ENCODE assay signal across 1 cellular context in genomic region chr6:104887350-104887749, GRCh38.
TF ChIP-seq lines count a peak whose summit lies in the region.

No MANE protein-coding gene starts in this region.

TF ChIP-seq in K562, 482 proteins besides CTCF, POLR2A, EP300 and RAD21 (continues in another document):
- TF ChIP-seq CBFB (CRISPR knock-in tag; IDR thresholded peaks at IDR 0.05) (no peak), FOXJ2 (tag; IDR thresholded peaks at IDR 0.05) (no peak), RBM25 (IDR thresholded peaks at IDR 0.05; ENCODE audit: low read depth, low read length, severe bottlenecking) (no peak), POLR2AphosphoS2 (IDR thresholded peaks at IDR 0.05; ENCODE audit: low read length) (no peak), MAFK (IDR thresholded peaks at IDR 0.05; ENCODE audit: low read length) (no peak), ATF3 (IDR thresholded peaks at IDR 0.05) (no peak), ATF3 (CRISPR knock-in tag; conservative IDR thresholded peaks at IDR 0.05) (no peak), ZNF165 (CRISPR knock-in tag; IDR thresholded peaks at IDR 0.05; ENCODE audit: borderline replicate concordance) (no peak), ZNF384 (IDR thresholded peaks at IDR 0.05; ENCODE audit: low read depth, low read length) (no peak), ZNF780A (CRISPR knock-in tag; IDR thresholded peaks at IDR 0.05) (no peak), IRF9 (tag; IDR thresholded peaks at IDR 0.05) (no peak), SAP30 (IDR thresholded peaks at IDR 0.05; ENCODE audit: borderline replicate concordance, insufficient read depth, low read depth, low read length, poor library complexity, severe bottlenecking) (peak; percentile 32), PHF8 (IDR thresholded peaks at IDR 0.05; ENCODE audit: borderline replicate concordance, low read length) (no peak), ERF (CRISPR knock-in tag; IDR thresholded peaks at IDR 0.05) (no peak), CBX3 (IDR thresholded peaks at IDR 0.05; ENCODE audit: borderline replicate concordance in 1 of 2, low read length in 2 of 2) (peak in 1 of 2 experiments; percentile 77; a peak in 1 of 3 replicates), CTBP1 (IDR thresholded peaks at IDR 0.05; ENCODE audit: borderline replicate concordance) (no peak), CHD1 (IDR thresholded peaks at IDR 0.05; ENCODE audit: low read length) (no peak), TSC22D4 (tag; IDR thresholded peaks at IDR 0.05) (no peak), ZC3H8 (IDR thresholded peaks at IDR 0.05) (no peak), L3MBTL2 (IDR thresholded peaks at IDR 0.05) (0 out of 2 replicates have a peak, but pooled peaks have one; percentile 22), RBBP5 (IDR thresholded peaks at IDR 0.05; ENCODE audit: borderline replicate concordance, insufficient read depth, low read length, poor library complexity, severe bottlenecking) (no peak), PCBP2 (IDR thresholded peaks at IDR 0.05; ENCODE audit: low read depth, low read length, poor library complexity, severe bottlenecking) (no peak), HMG20A (CRISPR knock-in tag; conservative IDR thresholded peaks at IDR 0.05) (no peak), ZKSCAN1 (IDR thresholded peaks at IDR 0.05; ENCODE audit: low read depth, low read length) (no peak), HDGF (IDR thresholded peaks at IDR 0.05) (no peak), RAD51 (IDR thresholded peaks at IDR 0.05; ENCODE audit: borderline replicate concordance, low read depth) (no peak), ZNF398 (CRISPR knock-in tag; IDR thresholded peaks at IDR 0.05) (no peak), PURB (CRISPR knock-in tag; IDR thresholded peaks at IDR 0.05; ENCODE audit: low read depth) (no peak), JUND (IDR thresholded peaks at IDR 0.05; ENCODE audit: borderline replicate concordance, low read depth, low read length) (no peak), JUND (tag; IDR thresholded peaks at IDR 0.05; ENCODE audit: borderline replicate concordance, low read depth, low read length) (no peak), EZH2 (IDR thresholded peaks at IDR 0.05; ENCODE audit: borderline replicate concordance, low read depth, low read length) (no peak), ZBTB43 (CRISPR knock-in tag; IDR thresholded peaks at IDR 0.05) (no peak), ZNF318 (IDR thresholded peaks at IDR 0.05; ENCODE audit: borderline replicate concordance in 1 of 2, low read depth in 1 of 2) (no peak), RNF219 (CRISPR knock-in tag; IDR thresholded peaks at IDR 0.05) (no peak), USF2 (CRISPR knock-in tag; IDR thresholded peaks at IDR 0.05) (peak; percentile 38), ZBTB8A (IDR thresholded peaks at IDR 0.05; ENCODE audit: partially characterized antibody) (no peak), HMBOX1 (IDR thresholded peaks at IDR 0.05) (no peak), HDAC1 (IDR thresholded peaks at IDR 0.05) (0 out of 4 replicates have a peak, but pooled peaks of 1 of the 2 experiments have one; percentile 22), RBFOX2 (IDR thresholded peaks at IDR 0.05; ENCODE audit: low read depth, low read length) (no peak), FOS (IDR thresholded peaks at IDR 0.05; ENCODE audit: extremely low read depth, insufficient read length) (no peak), DIDO1 (tag; IDR thresholded peaks at IDR 0.05; ENCODE audit: low read depth) (no peak), MXD1 (CRISPR knock-in tag; IDR thresholded peaks at IDR 0.05; ENCODE audit: borderline replicate concordance, poor library complexity, severe bottlenecking) (no peak), CREM (IDR thresholded peaks at IDR 0.05; ENCODE audit: low read depth) (0 out of 2 replicates have a peak, but pooled peaks have one; percentile 28), THRB (CRISPR knock-in tag; conservative IDR thresholded peaks at IDR 0.05) (no peak), NFE2L1 (tag; IDR thresholded peaks at IDR 0.05; ENCODE audit: borderline replicate concordance, low read depth) (no peak), ZNF263 (CRISPR knock-in tag; IDR thresholded peaks at IDR 0.05; ENCODE audit: borderline replicate concordance) (peak; percentile 29; the same call in 1 of the 2 replicates), SNAPC5 (CRISPR knock-in tag; IDR thresholded peaks at IDR 0.05) (no peak)
